ENCODE assay signal across 1 cellular context in genomic region chr17:44543213-44543904, GRCh38.
TF ChIP-seq lines count a peak whose summit lies in the region.

No MANE protein-coding gene starts in this region.

TF ChIP-seq in H1, 55 proteins besides CTCF, POLR2A, EP300 and RAD21:
- TF ChIP-seq BACH1 (IDR thresholded peaks at IDR 0.05; ENCODE audit: low read length) (no peak), RBBP5 (IDR thresholded peaks at IDR 0.05; ENCODE audit: borderline replicate concordance, low read depth, low read length) (peak; percentile 95), CHD1 (IDR thresholded peaks at IDR 0.05; ENCODE audit: low read depth, low read length) (no peak), SP1 (IDR thresholded peaks at IDR 0.05; ENCODE audit: low read depth, low read length) (peak; percentile 94), TCF12 (IDR thresholded peaks at IDR 0.05; ENCODE audit: low read depth, low read length) (peak; percentile 99), KDM1A (IDR thresholded peaks at IDR 0.05; ENCODE audit: borderline replicate concordance, low read length) (no peak), ATF2 (IDR thresholded peaks at IDR 0.05; ENCODE audit: low read length) (peak; percentile 59; the same call in 1 of the 2 replicates), HDAC2 (IDR thresholded peaks at IDR 0.05; ENCODE audit: borderline replicate concordance in 1 of 2, low read depth in 2 of 2, low read length in 2 of 2) (peak; percentile 33 to 97; a peak in 3 of 4 replicates), CEBPB (IDR thresholded peaks at IDR 0.05; ENCODE audit: low read depth, low read length) (no peak), POLR2AphosphoS5 (IDR thresholded peaks at IDR 0.05; ENCODE audit: low read depth, low read length) (no peak), FOSL1 (IDR thresholded peaks at IDR 0.05; ENCODE audit: insufficient read depth, low read depth, low read length) (no peak), BCL11A (IDR thresholded peaks at IDR 0.05; ENCODE audit: low read depth in 2 of 2, low read length in 2 of 2) (peak in 1 of 2 experiments; percentile 90), KDM4A (IDR thresholded peaks at IDR 0.05; ENCODE audit: low read depth, low read length, severe bottlenecking) (no peak), SP2 (IDR thresholded peaks at IDR 0.05; ENCODE audit: low read length) (no peak), RXRA (IDR thresholded peaks at IDR 0.05; ENCODE audit: insufficient read depth, low read depth, low read length) (peak; percentile 83; the same call in 1 of the 2 replicates), NANOG (IDR thresholded peaks at IDR 0.05; ENCODE audit: insufficient read depth, low read depth, low read length, poor library complexity, severe bottlenecking) (peak; percentile 71), MAFK (IDR thresholded peaks at IDR 0.05; ENCODE audit: low read depth, low read length) (no peak), CREB1 (IDR thresholded peaks at IDR 0.05) (0 out of 2 replicates have a peak, but pooled peaks have one; percentile 20), SUZ12 (IDR thresholded peaks at IDR 0.05; ENCODE audit: low read length) (no peak), RNF2 (IDR thresholded peaks at IDR 0.05; ENCODE audit: borderline replicate concordance, low read depth, low read length, missing control alignments, poor library complexity, severe bottlenecking) (no peak), GTF2F1 (IDR thresholded peaks at IDR 0.05; ENCODE audit: borderline replicate concordance, low read depth, low read length) (no peak), USF2 (IDR thresholded peaks at IDR 0.05; ENCODE audit: low read length) (no peak), JUND (IDR thresholded peaks at IDR 0.05; ENCODE audit: low read length) (no peak), BRCA1 (IDR thresholded peaks at IDR 0.05; ENCODE audit: low read depth, low read length) (no peak), POU5F1 (IDR thresholded peaks at IDR 0.05; ENCODE audit: low read depth, low read length) (0 out of 2 replicates have a peak, but pooled peaks have one; percentile 19), CTBP2 (IDR thresholded peaks at IDR 0.05; ENCODE audit: borderline replicate concordance, insufficient read depth, insufficient read length, low read length) (peak; percentile 98), ZNF274 (IDR thresholded peaks at IDR 0.05; ENCODE audit: borderline replicate concordance, extremely low read depth, low read length) (no peak), EZH2 (IDR thresholded peaks at IDR 0.05; ENCODE audit: low read depth, low read length, severe bottlenecking) (no peak), TBP (IDR thresholded peaks at IDR 0.05; ENCODE audit: low read depth, low read length) (0 out of 2 replicates have a peak, but pooled peaks have one; percentile 32), PHF8 (conservative IDR thresholded peaks at IDR 0.05; ENCODE audit: low read depth, low read length) (no peak), SRF (IDR thresholded peaks at IDR 0.05; ENCODE audit: low read depth, low read length) (no peak), CHD2 (IDR thresholded peaks at IDR 0.05; ENCODE audit: low read length) (peak; percentile 56), TAF7 (optimal IDR thresholded peaks at IDR 0.05; ENCODE audit: borderline replicate concordance, low read depth, low read length) (no peak), TAF1 (IDR thresholded peaks at IDR 0.05; ENCODE audit: low read depth, low read length) (no peak), SIX5 (IDR thresholded peaks at IDR 0.05; ENCODE audit: low read depth, low read length) (no peak), EGR1 (IDR thresholded peaks at IDR 0.05; ENCODE audit: borderline replicate concordance, low read depth, low read length) (peak; percentile 97), YY1 (IDR thresholded peaks at IDR 0.05; ENCODE audit: low read depth, low read length) (peak; percentile 69; the same call in 1 of the 2 replicates), CHD7 (IDR thresholded peaks at IDR 0.05; ENCODE audit: insufficient replicate concordance, low read length) (no peak), CBX5 (IDR thresholded peaks at IDR 0.05; ENCODE audit: low read depth, low read length) (no peak), GABPA (IDR thresholded peaks at IDR 0.05; ENCODE audit: borderline replicate concordance, insufficient read depth, low read length) (no peak), TEAD4 (IDR thresholded peaks at IDR 0.05; ENCODE audit: low read depth, low read length) (peak; percentile 100), HDAC6 (IDR thresholded peaks at IDR 0.05; ENCODE audit: low read depth, low read length) (no peak), SP4 (IDR thresholded peaks at IDR 0.05; ENCODE audit: low read length) (no peak), ASH2L (IDR thresholded peaks at IDR 0.05; ENCODE audit: low read length) (peak; percentile 97), E2F6 (IDR thresholded peaks at IDR 0.05) (no peak), RFX5 (IDR thresholded peaks at IDR 0.05; ENCODE audit: borderline replicate concordance, low read depth, low read length) (no peak), ATF3 (IDR thresholded peaks at IDR 0.05; ENCODE audit: insufficient read depth, low read depth, low read length) (no peak), MAX (IDR thresholded peaks at IDR 0.05) (0 out of 2 replicates have a peak, but pooled peaks have one; percentile 27), SAP30 (IDR thresholded peaks at IDR 0.05; ENCODE audit: insufficient read depth, insufficient replicate concordance, low read length) (no peak), SIN3A (conservative IDR thresholded peaks at IDR 0.05 in 1 of 2, IDR thresholded peaks at IDR 0.05 in 1 of 2; ENCODE audit: low read depth in 1 of 2, low read length in 2 of 2) (peak; percentile 75 to 91; a peak in 3 of 4 replicates), NRF1 (IDR thresholded peaks at IDR 0.05; ENCODE audit: low read depth, low read length) (no peak), KDM5A (IDR thresholded peaks at IDR 0.05; ENCODE audit: low read length) (no peak), CBX8 (IDR thresholded peaks at IDR 0.05; ENCODE audit: borderline replicate concordance, low read depth, low read length) (no peak), SIRT6 (IDR thresholded peaks at IDR 0.05; ENCODE audit: low read length) (no peak), JUN (IDR thresholded peaks at IDR 0.05; ENCODE audit: low read depth, low read length) (no peak)
TF ChIP-seq in H1: peak in this region for 19.
